ENCODE assay signal across 8 cellular contexts in the genomic region with DNA sequence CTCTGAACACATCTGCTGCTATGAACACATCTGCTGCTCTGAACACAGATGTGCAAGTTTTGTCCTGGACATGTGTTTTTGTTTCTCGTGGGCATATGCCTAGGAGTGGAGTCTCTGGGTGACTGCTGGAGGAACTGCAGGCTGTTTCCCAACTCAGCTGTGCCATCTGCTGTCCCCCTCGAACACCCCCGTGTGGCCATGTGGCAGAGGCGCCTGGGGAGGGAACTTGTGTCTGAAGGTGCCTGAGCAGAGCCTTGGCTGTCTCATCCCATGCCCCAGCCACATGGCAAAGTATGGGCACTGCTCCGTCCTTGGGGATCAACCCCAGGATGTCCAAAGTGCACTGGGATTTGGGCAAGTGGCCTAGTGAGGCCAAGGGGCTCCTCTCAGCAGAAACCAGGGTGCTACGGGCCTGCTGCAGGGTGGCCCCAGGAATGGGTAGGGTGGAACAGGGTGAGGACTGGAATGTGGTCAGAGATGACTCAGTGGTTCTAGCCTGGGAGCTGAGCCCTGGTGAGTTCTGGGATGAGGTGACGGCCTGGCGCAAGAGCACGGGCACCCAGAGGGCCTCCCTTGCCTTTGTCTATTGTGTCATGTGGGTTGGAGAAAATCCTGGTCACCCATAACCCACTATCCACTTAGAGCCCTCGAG. TPM values are rescaled to one million over a fixed set of nuclear protein-coding genes. Genes with fewer than 3 reads are reported as not detected.
DNase-seq lines count a peak whose midpoint lies in the region; ATAC-seq and TF ChIP-seq lines count a peak whose summit lies in the region.

No MANE protein-coding gene starts in this region.

- no peaks in the 10 kb centered on the region for H3K27me3 ChIP-seq in gastrocnemius medialis

- TF ChIP-seq POLR2A in gastrocnemius medialis (IDR thresholded peaks at IDR 0.05), result no peak

- ATAC-seq in gastrocnemius medialis (peak; percentile 30 to 71), HG03520 (IDR thresholded peaks at IDR 0.05; ENCODE audit: unreplicated experiment) (no peak), HG03342 (IDR thresholded peaks at IDR 0.05; ENCODE audit: unreplicated experiment) (no peak)

- DNase-seq in COLO829 (ENCODE audit: low spot score), result peak; percentile 24
- peak; percentile 96 for DNase-seq in HPDE6-E6E7 (ENCODE audit: extremely low spot score)
- DNase-seq in SW480 (ENCODE audit: low spot score), result peak; percentile 95
- DNase-seq in fibroblast of peridontal ligament (ENCODE audit: extremely low read depth), result peak; percentile 73
- DNase-seq in gastrocnemius medialis, result peak in 1 of 2 donors; percentile 58
- no peak for DNase-seq in activated gamma-delta T cell (lab: John Stamatoyannopoulos, UW)

- no peak overlapping the region for H3K4me3 ChIP-seq in gastrocnemius medialis

- intact Hi-C loops in gastrocnemius medialis (cut with DNase I; ENCODE audit: low total_unique reads), result no loop called here

- peaks cover 0 to 92% of the 10 kb centered on the region in 2 donors for H3K36me3 ChIP-seq in gastrocnemius medialis

- no peaks in the 10 kb centered on the region for H3K9me3 ChIP-seq in gastrocnemius medialis

- peak in 3 of 5 experiments; percentile 11 to 19 (median 12) for TF ChIP-seq CTCF in gastrocnemius medialis (IDR thresholded peaks at IDR 0.05 in 4 of 5, conservative IDR thresholded peaks at IDR 0.05 in 1 of 5)

- H3K27ac ChIP-seq in gastrocnemius medialis, result peak overlapping the region in 2 of 4 donors; percentile 22 to 52

- no peaks in the 10 kb centered on the region for H3K4me1 ChIP-seq in gastrocnemius medialis

- in situ Hi-C loops in gastrocnemius medialis (cut with MboI; ENCODE audit: low sequenced_read_pairs in 4 of 4), result no loop called here

RNA-seq across cellular contexts. Expression of a gene that starts 14.7 kb away (rescaled TPM):
- total RNA-seq in gastrocnemius medialis, result 10 to 100 TPM in 2 of 4 donors, 1 to 10 TPM in 2; 3.5 to 10.6 (median 9.4) TPM

RNA-seq across cellular contexts. Expression of a gene that starts 15.3 kb away (rescaled TPM):
- total RNA-seq in gastrocnemius medialis, result 100 to 1,000 TPM in 3 of 4 donors, 10 to 100 TPM in 1; 98.6 to 167 (median 153) TPM

RNA-seq across cellular contexts. Expression of a gene that starts 27.3 kb away (rescaled TPM):
- total RNA-seq in gastrocnemius medialis, result under 1 TPM in 1 of 4 donors, not detected in 3; 0.20 TPM

RNA-seq across cellular contexts. Expression of a gene that starts 35.5 kb away (rescaled TPM):
- total RNA-seq in gastrocnemius medialis, result 1 to 10 TPM in 2 of 4 donors, under 1 TPM in 1, not detected in 1; 0.80 to 1.5 (median 1.0) TPM

RNA-seq across cellular contexts. Expression of a gene that starts 42.5 kb away (rescaled TPM):
- 10 to 100 TPM in 2 of 4 donors, 1 to 10 TPM in 2; 6.3 to 35.7 (median 10.2) TPM for total RNA-seq in gastrocnemius medialis

Comparison
In these comparisons a context has a peak if more than half of its experiments do, and no peak if none do; other contexts are left out.
1. ATAC-seq: peak in gastrocnemius medialis (2 of 2); none in HG03520 (single experiment) and HG03342 (single experiment).